In genomic region chr18:50878345-50879301, GRCh38 we compare ENCODE assay signal across 8 cellular contexts. TPM values are rescaled to one million over a fixed set of nuclear protein-coding genes. Genes with fewer than 3 reads are reported as not detected.
DNase-seq lines count a peak whose midpoint lies in the region; ATAC-seq and TF ChIP-seq lines count a peak whose summit lies in the region.

TSS of gene ME2 (plus strand) at chr18:50879118. CDS start at chr18:50895821, 16,703 bp downstream.

- no peaks in the 10 kb centered on the region for H3K27me3 ChIP-seq in Peyer's patch
- no peaks in the 10 kb centered on the region for H3K27me3 ChIP-seq in muscle layer of colon (ENCODE audit: control insufficient read depth in 1 of 2, insufficient read depth in 2 of 2, low read length in 2 of 2)

- H3K9ac ChIP-seq in muscle layer of colon (ENCODE audit: low read length): peak within 1 kb of the TSS; percentile 76

- H3K27ac ChIP-seq in KOPT-K1 (ENCODE audit: low read depth, low read length, poor library complexity, severe bottlenecking) (peak within 1 kb of the TSS; percentile 97), Peyer's patch (peak within 1 kb of the TSS; percentile 95 to 99 (median 96)), muscle layer of colon (ENCODE audit: low read depth, low read length) (peak within 1 kb of the TSS; percentile 91)

- peak; percentile 95 to 96 for TF ChIP-seq POLR2A in Peyer's patch (IDR thresholded peaks at IDR 0.05)

- no peaks in the 10 kb centered on the region for H3K9me3 ChIP-seq in KOPT-K1 (ENCODE audit: insufficient read depth, low read length, poor library complexity, severe bottlenecking)
- H3K9me3 ChIP-seq in Peyer's patch: no peaks in the 10 kb centered on the region
- H3K9me3 ChIP-seq in muscle layer of colon (ENCODE audit: low read length): no peaks in the 10 kb centered on the region

- DNase-seq in DMS79 treated with DMSO at 0.1 percent for 48 hours (lab: John Stamatoyannopoulos, UW) (peak; percentile 87), Peyer's patch (peak; percentile 89 to 96 (median 96))
- peak; percentile 93 to 97 for DNase-seq in activated T-cell treated with anti-CD3 and anti-CD28 coated beads, Interleukin-2, amount 50 U/mL, for 48 hours
- peak; percentile 81 to 86 for DNase-seq in stimulated activated CD8-positive, alpha-beta memory T cell treated with anti-CD3 and anti-CD28 coated beads, Interleukin-7, amount 100 ng/mL, for 1 hour (ENCODE audit: low read depth in 2 of 2)

- H3K36me3 ChIP-seq in KOPT-K1 (ENCODE audit: insufficient read depth, low read length) (peaks cover 18% of the 10 kb centered on the region), Peyer's patch (no peaks in the 10 kb centered on the region), muscle layer of colon (ENCODE audit: insufficient read depth, low read length) (no peaks in the 10 kb centered on the region)

- ATAC-seq in GM21786 (IDR thresholded peaks at IDR 0.05; ENCODE audit: unreplicated experiment): peak; percentile 92
- peak; percentile 97 for ATAC-seq in esophagus mucosa

- H3K4me1 ChIP-seq in Peyer's patch (peaks cover 0 to 26% (median 4%) of the 10 kb centered on the region in 4 donors), muscle layer of colon (ENCODE audit: insufficient read depth, low read length) (peaks cover 7% of the 10 kb centered on the region)

- peak within 1 kb of the TSS; percentile 76 to 97 (median 89) for H3K4me3 ChIP-seq in Peyer's patch
- peak within 1 kb of the TSS; percentile 76 to 91 for H3K4me3 ChIP-seq in muscle layer of colon (ENCODE audit: low read depth in 1 of 2, low read length in 2 of 2)

- no peak for TF ChIP-seq CTCF in Peyer's patch (IDR thresholded peaks at IDR 0.05)

RNA-seq across cellular contexts. Expression of gene ME2, which starts in this region (rescaled TPM):
- total RNA-seq in Peyer's patch: 100 to 1,000 TPM in 2 of 4 donors, 10 to 100 TPM in 2; 54.5 to 147 (median 99.1) TPM
- total RNA-seq in esophagus mucosa: 16.7 TPM

Comparison
In these comparisons a context has a peak if more than half of its experiments do, and no peak if none do; other contexts are left out.
1. Peak in every context shown above with its lines: DNase-seq, ATAC-seq, H3K4me3 ChIP-seq and H3K27ac ChIP-seq.